Comparison of ENCODE assay signal across 13 cellular contexts in genomic region chr11:35063453-35063852, GRCh38.
"Had no signal": no experiment of that assay in that cellular context is flagged by ENCODE, and none has a peak within 500 bp of the region (broad histone marks: within the 10 kb centered on the region; RNA-seq: fewer than 3 reads in every experiment).

No MANE protein-coding gene starts in this region.

- H3K36me3 ChIP-seq: gastroesophageal sphincter, left lung had no signal

- H3K4me3 ChIP-seq: coronary artery, gastroesophageal sphincter, left lung, psoas muscle had no signal

- H3K4me1 ChIP-seq: psoas muscle had no signal

- H3K9me3 ChIP-seq: gastroesophageal sphincter, left lung, psoas muscle had no signal

- H3K27ac ChIP-seq: coronary artery, left lung, psoas muscle had no signal

- DNase-seq: activated CD4-positive, alpha-beta T cell treated with anti-CD3 and anti-CD28 coated beads for 48 hours; activated naive CD4-positive, alpha-beta T cell treated with anti-CD3 and anti-CD28 coated beads for 36 hours; central memory CD4-positive, alpha-beta T cell; effector CD4-positive, alpha-beta T cell; islet precursor cell; left lung; psoas muscle; stimulated activated CD4-positive, alpha-beta T cell treated with anti-CD3 and anti-CD28 coated beads, Interleukin-2, amount 100 ng/mL, for 24 hours; stimulated activated naive B cell treated with anti-CD40 and anti-IgM and Interleukin-4, amounts not matched to agents 10 μg/mL and 1 μg/mL and 100 μg/mL, for 72 hours; substantia nigra; trophoblast cell had no signal

- H3K27me3 ChIP-seq: gastroesophageal sphincter, left lung had no signal
